Comparison of ENCODE assay signal across 23 cellular contexts in genomic region chr6:111936718-111937117, GRCh38.
A peak's percentile ranks its signal among the peaks of the same experiment; 100 is the strongest.
DNase-seq lines count a peak whose midpoint lies in the region; ATAC-seq and TF ChIP-seq lines count a peak whose summit lies in the region.
"Had no signal": no experiment of that assay in that cellular context is flagged by ENCODE, and none has a peak within 500 bp of the region (broad histone marks: within the 10 kb centered on the region; RNA-seq: fewer than 3 reads in every experiment).

No MANE protein-coding gene starts in this region.

- no peaks in the 10 kb centered on the region for H4K20me1 ChIP-seq in osteoblast (ENCODE audit: insufficient read depth, low read length)
- H4K20me1 ChIP-seq: BLaER1 treated with 17β-estradiol and CSF1 and Interleukin-3, amounts not matched to agents 10 nM and 100 nM had no signal

- H3K27ac ChIP-seq in SK-N-MC (peak overlapping the region; percentile 93), osteoblast (ENCODE audit: low read depth, low read length) (no peak overlapping the region)
- H3K27ac ChIP-seq: 22Rv1; A549; BLaER1 treated with 17β-estradiol and CSF1 and Interleukin-3, amounts not matched to agents 10 nM and 100 nM; C4-2B had no signal

- H3K4me1 Mint-ChIP-seq in CD14-positive monocyte, result peaks cover 30% of the 10 kb centered on the region
- H3K4me1 Mint-ChIP-seq: B cell; CD4-positive, alpha-beta memory T cell; CD8-positive, alpha-beta memory T cell had no signal

- H3K27ac Mint-ChIP-seq in CD14-positive monocyte, result peak overlapping the region in 5 of 7 donors; percentile 19 to 73 (median 43)
- H3K27ac Mint-ChIP-seq: B cell; CD4-positive, alpha-beta memory T cell had no signal

- no peaks in the 10 kb centered on the region for H3K79me2 ChIP-seq in osteoblast (ENCODE audit: insufficient read depth, low read length)

- DNase-seq in CD14-positive monocyte (ENCODE audit: low spot score), result no peak
- no peak for DNase-seq in SK-N-MC (ENCODE audit: low read depth, low spot score)
- peak; percentile 15 for DNase-seq in osteoblast (ENCODE audit: insufficient read length, low spot score, missing footprints)
- no peak for DNase-seq in NCI-H526 treated with DMSO at 0.1 percent for 48 hours (lab: John Stamatoyannopoulos, UW)
- no peak for DNase-seq in NAMALWA (ENCODE audit: low spot score)
- DNase-seq: AML-193; CD4-positive, alpha-beta memory T cell; CD4-positive, CD25-positive, alpha-beta regulatory T cell; CD8-positive, alpha-beta memory T cell; COR-L47; DMS 273 treated with DMSO at 0.1 percent for 48 hours; DMS153; DMS53; DMS79; DND-41; EL; GF-D8 had no signal

- H3K4me3 ChIP-seq in SK-N-MC, result peak overlapping the region; percentile 2
- H3K4me3 ChIP-seq in osteoblast (ENCODE audit: insufficient read depth, low read length), result no peak overlapping the region
- H3K4me3 ChIP-seq: A549; BLaER1 treated with 17β-estradiol and CSF1 and Interleukin-3, amounts not matched to agents 10 nM and 100 nM had no signal

- no peak for TF ChIP-seq CTCF in CD14-positive monocyte (IDR thresholded peaks at IDR 0.05)
- no peak for TF ChIP-seq CTCF in osteoblast (IDR thresholded peaks at IDR 0.05; ENCODE audit: extremely low read depth, low read depth, low read length)

- H3K4me3 Mint-ChIP-seq in CD14-positive monocyte, result no peak overlapping the region
- H3K4me3 Mint-ChIP-seq: B cell; CD4-positive, alpha-beta memory T cell; CD4-positive, CD25-positive, alpha-beta regulatory T cell; CD8-positive, alpha-beta memory T cell had no signal

- peaks cover 12% of the 10 kb centered on the region for H3K4me1 ChIP-seq in osteoblast (ENCODE audit: insufficient read depth, low read length)
- H3K4me1 ChIP-seq: A549 had no signal

- peaks cover 0 to 2% (median 2%) of the 10 kb centered on the region in 3 donors for H3K27me3 Mint-ChIP-seq in CD14-positive monocyte (ENCODE audit: low read depth in 3 of 3)
- H3K27me3 Mint-ChIP-seq: CD4-positive, alpha-beta memory T cell had no signal

- H3K36me3 ChIP-seq in SK-N-MC (ENCODE audit: insufficient read depth, low read length) (no peaks in the 10 kb centered on the region), osteoblast (ENCODE audit: insufficient read depth, low read length) (no peaks in the 10 kb centered on the region)
- H3K36me3 ChIP-seq: BLaER1 treated with 17β-estradiol and CSF1 and Interleukin-3, amounts not matched to agents 10 nM and 100 nM had no signal

- no peak overlapping the region for H3K4me2 ChIP-seq in osteoblast (ENCODE audit: insufficient read depth, low read length)
- H3K4me2 ChIP-seq: A549; BLaER1 treated with 17β-estradiol and CSF1 and Interleukin-3, amounts not matched to agents 10 nM and 100 nM had no signal

- H2AFZ ChIP-seq in osteoblast (ENCODE audit: low read length), result no peak overlapping the region

- peaks cover 6 to 10% of the 10 kb centered on the region in 2 donors for H3K36me3 Mint-ChIP-seq in CD14-positive monocyte

- intact Hi-C loops in CD14-positive monocyte (cut with micrococcal nuclease), result no loop called here

- H3K9me3 ChIP-seq in SK-N-MC (ENCODE audit: low read depth, low read length) (no peaks in the 10 kb centered on the region), osteoblast (ENCODE audit: low read depth, low read length) (no peaks in the 10 kb centered on the region)
- H3K9me3 ChIP-seq: A549 had no signal

- H3K27me3 ChIP-seq in osteoblast (ENCODE audit: insufficient read depth, low read length), result no peaks in the 10 kb centered on the region
- H3K27me3 ChIP-seq: BLaER1 treated with 17β-estradiol and CSF1 and Interleukin-3, amounts not matched to agents 10 nM and 100 nM had no signal

- no peak for ATAC-seq in HG02678 (IDR thresholded peaks at IDR 0.05; ENCODE audit: unreplicated experiment)
- ATAC-seq: A549 had no signal

- peak overlapping the region; percentile 25 for H3K9ac ChIP-seq in SK-N-MC (ENCODE audit: insufficient read length)
- H3K9ac ChIP-seq: BLaER1 treated with 17β-estradiol and CSF1 and Interleukin-3, amounts not matched to agents 10 nM and 100 nM had no signal

- H3K9me3 Mint-ChIP-seq in CD14-positive monocyte, result peaks cover 6 to 12% (median 9%) of the 10 kb centered on the region in 7 donors
